ENCODE assay signal across 1 cellular context in genomic region chr3:159951580-159951979, GRCh38.
TF ChIP-seq lines count a peak whose summit lies in the region.

No MANE protein-coding gene starts in this region.

TF ChIP-seq in HEK293, 187 proteins besides CTCF, POLR2A, EP300 and RAD21 (continued from another document):
- TF ChIP-seq KLF17 (tag by site-specific recombination; IDR thresholded peaks at IDR 0.05) (no peak), ZNF394 (tag by site-specific recombination; IDR thresholded peaks at IDR 0.05; ENCODE audit: borderline replicate concordance) (no peak), ZNF473 (tag by site-specific recombination; IDR thresholded peaks at IDR 0.05) (no peak), ZNF544 (tag by site-specific recombination; IDR thresholded peaks at IDR 0.05) (no peak), ZNF26 (tag by site-specific recombination; IDR thresholded peaks at IDR 0.05) (no peak), FEZF1 (tag by site-specific recombination; IDR thresholded peaks at IDR 0.05) (no peak), TRIM28 (IDR thresholded peaks at IDR 0.05; ENCODE audit: borderline replicate concordance, low read length) (no peak), ZNF121 (tag by site-specific recombination; IDR thresholded peaks at IDR 0.05) (no peak), ZNF558 (tag by site-specific recombination; IDR thresholded peaks at IDR 0.05) (no peak), ZBTB6 (tag by site-specific recombination; IDR thresholded peaks at IDR 0.05) (no peak), ZEB2 (tag by site-specific recombination; IDR thresholded peaks at IDR 0.05) (no peak), PRDM4 (tag by site-specific recombination; IDR thresholded peaks at IDR 0.05) (no peak), ZNF274 (IDR thresholded peaks at IDR 0.05; ENCODE audit: low read length) (no peak), ZNF274 (tag by site-specific recombination; IDR thresholded peaks at IDR 0.05; ENCODE audit: borderline replicate concordance) (no peak), KLF10 (tag by site-specific recombination; IDR thresholded peaks at IDR 0.05) (no peak)
